1 cellular context compared by ENCODE assay signal in genomic region chr4:52713456-52713937, GRCh38.
A peak's percentile ranks its signal among the peaks of the same experiment; 100 is the strongest.
TF ChIP-seq lines count a peak whose summit lies in the region.

No MANE protein-coding gene starts in this region.

TF ChIP-seq in GM12878, 131 proteins besides CTCF, POLR2A, EP300 and RAD21 (continued from another document):
- TF ChIP-seq MTA3 (IDR thresholded peaks at IDR 0.05; ENCODE audit: borderline replicate concordance, low read length): peak; percentile 82; the same call in 1 of the 2 replicates
- TF ChIP-seq FOXM1 (IDR thresholded peaks at IDR 0.05; ENCODE audit: low read depth, low read length): 0 out of 2 replicates have a peak, but pooled peaks have one; percentile 24
